Comparison of ENCODE assay signal across 17 cellular contexts in genomic region chr2:13654416-13654815, GRCh38.
"Had no signal": no experiment of that assay in that cellular context is flagged by ENCODE, and none has a peak within 500 bp of the region (broad histone marks: within the 10 kb centered on the region; RNA-seq: fewer than 3 reads in every experiment).

No MANE protein-coding gene starts in this region.

- FAIRE-seq: endothelial cell of umbilical vein, kidney, TTC549 had no signal

- H3K27me3 ChIP-seq: gastrocnemius medialis had no signal

- H3K4me1 ChIP-seq: gastrocnemius medialis had no signal

- ATAC-seq: activated CD8-positive, alpha-beta memory T cell treated with anti-CD3 and anti-CD28 coated beads, Interleukin-2, amount 10 ng/mL, durations not matched to agents 7 days and 5 days; gastrocnemius medialis; left ventricle myocardium superior; sciatic nerve; T-helper 17 cell had no signal

- H3K27ac ChIP-seq: gastrocnemius medialis had no signal

- H3K36me3 ChIP-seq: gastrocnemius medialis had no signal

- H3K4me3 ChIP-seq: gastrocnemius medialis had no signal

- DNase-seq: activated CD4-positive, alpha-beta T cell treated with anti-CD3 and anti-CD28 coated beads, Interleukin-2, amount 50 U/mL, for 4 hours; activated CD8-positive, alpha-beta memory T cell treated with anti-CD3 and anti-CD28 coated beads, Interleukin-2, amount 10 ng/mL, durations not matched to agents 7 days and 5 days; activated gamma-delta T cell treated with Interleukin-2 at 50 U/mL for 16 hours; activated naive CD8-positive, alpha-beta T cell treated with anti-CD3 and anti-CD28 coated beads, Interleukin-2, amount 10 ng/mL, durations not matched to agents 7 days and 5 days; activated T-cell treated with anti-CD3 and anti-CD28 coated beads, Interleukin-2, amount 50 U/mL, for 48 hours; anterior cingulate cortex; gastrocnemius medialis; kidney; left ventricle myocardium superior; stimulated activated CD4-positive, alpha-beta T cell treated with anti-CD3 and anti-CD28 coated beads, Interleukin-2, amount 100 ng/mL, for 24 hours; stimulated activated naive CD4-positive, alpha-beta T cell; substantia nigra; T-helper 17 cell; trophoblast cell had no signal

- H3K9me3 ChIP-seq: gastrocnemius medialis had no signal
